In genomic region chr10:34433241-34434076, GRCh38 we compare ENCODE assay signal across 18 cellular contexts.
DNase-seq lines count a peak whose midpoint lies in the region; ATAC-seq and TF ChIP-seq lines count a peak whose summit lies in the region.
"Had no signal": no experiment of that assay in that cellular context is flagged by ENCODE, and none has a peak within 500 bp of the region (broad histone marks: within the 10 kb centered on the region; RNA-seq: fewer than 3 reads in every experiment).

No MANE protein-coding gene starts in this region.

- in situ Hi-C loops in astrocyte of the cerebellum (cut with HindIII; ENCODE audit: low sequenced_read_pairs), result loop anchor here (5.0 kb wide), 2 partner anchors 36 to 64 kb away; no protein-coding TSS in a partner anchor

- H3K9me3 Mint-ChIP-seq in effector memory CD8-positive, alpha-beta T cell, result peaks cover 0 to 2% of the 10 kb centered on the region in 2 donors

- no peak overlapping the region for H3K27ac ChIP-seq in left lung
- H3K27ac ChIP-seq: tibial nerve, VCaP had no signal

- no peak overlapping the region for H3K27ac Mint-ChIP-seq in effector memory CD8-positive, alpha-beta T cell
- H3K27ac Mint-ChIP-seq: progenitor cell of endocrine pancreas had no signal

- H3K4me3 ChIP-seq in astrocyte of the cerebellum (ENCODE audit: low read depth, low read length), result no peak overlapping the region
- peak overlapping the region in 1 of 2 donors; percentile 11 for H3K4me3 ChIP-seq in foreskin fibroblast (ENCODE audit: low read depth in 1 of 2, low read length in 2 of 2)
- no peak overlapping the region for H3K4me3 ChIP-seq in retinal pigment epithelial cell (ENCODE audit: low read length)
- H3K4me3 ChIP-seq in left lung, result no peak overlapping the region
- H3K4me3 ChIP-seq: tibial nerve had no signal

- intact Hi-C loops in left lung (cut with DNase I), result no loop called here

- no peaks in the 10 kb centered on the region for H3K9me3 ChIP-seq in left lung
- H3K9me3 ChIP-seq: tibial nerve had no signal

- H3K4me1 Mint-ChIP-seq in effector memory CD8-positive, alpha-beta T cell (ENCODE audit: low read depth in 2 of 2), result no peaks in the 10 kb centered on the region

- H3K27me3 Mint-ChIP-seq in effector memory CD8-positive, alpha-beta T cell, result no peaks in the 10 kb centered on the region
- H3K27me3 Mint-ChIP-seq: progenitor cell of endocrine pancreas had no signal

- no peak for TF ChIP-seq CTCF in astrocyte of the cerebellum (IDR thresholded peaks at IDR 0.05; ENCODE audit: low read depth, low read length, missing control alignments)
- no peak for TF ChIP-seq CTCF in foreskin fibroblast (IDR thresholded peaks at IDR 0.05; ENCODE audit: low read depth, low read length)
- TF ChIP-seq CTCF in retinal pigment epithelial cell (conservative IDR thresholded peaks at IDR 0.05; ENCODE audit: low read depth, low read length), result no peak
- TF ChIP-seq CTCF in left lung (IDR thresholded peaks at IDR 0.05), result no peak

- H3K4me3 Mint-ChIP-seq in effector memory CD8-positive, alpha-beta T cell, result no peak overlapping the region

- peak; percentile 30 for DNase-seq in GM03348 (ENCODE audit: low spot score)
- peak; percentile 49 for DNase-seq in astrocyte of the cerebellum (ENCODE audit: low read depth)
- peak; percentile 32 to 73 for DNase-seq in foreskin fibroblast
- peak; percentile 38 for DNase-seq in retinal pigment epithelial cell (ENCODE audit: low read depth)
- no peak for DNase-seq in NCI-H226
- no peak for DNase-seq in left lung
- no peak for DNase-seq in effector memory CD8-positive, alpha-beta T cell
- DNase-seq: activated naive CD4-positive, alpha-beta T cell treated with Interleukin-2 at 50 U/mL for 16 hours; C1 segment of cervical spinal cord; cerebellar nuclear complex; foreskin melanocyte; islet precursor cell; stimulated activated CD4-positive, alpha-beta T cell treated with anti-CD3 and anti-CD28 coated beads, Interleukin-1b, Interleukin-23, amount 100 ng/mL, for 48 hours; stimulated activated CD8-positive, alpha-beta memory T cell treated with anti-CD3 and anti-CD28 coated beads, Interleukin-4, amount 100 ng/mL, for 48 hours had no signal

- no peak for ATAC-seq in HG02973 (IDR thresholded peaks at IDR 0.05; ENCODE audit: unreplicated experiment)
- ATAC-seq in left lung, result no peak
- no peak for ATAC-seq in effector memory CD8-positive, alpha-beta T cell (replicated peaks)

- H3K4me1 ChIP-seq in left lung, result peaks cover 0 to 4% of the 10 kb centered on the region in 2 donors

- no peaks in the 10 kb centered on the region for H3K36me3 ChIP-seq in left lung
- H3K36me3 ChIP-seq: tibial nerve had no signal

- no peaks in the 10 kb centered on the region for H3K27me3 ChIP-seq in left lung
- H3K27me3 ChIP-seq: tibial nerve had no signal

- H3K36me3 Mint-ChIP-seq in effector memory CD8-positive, alpha-beta T cell (ENCODE audit: insufficient read depth), result no peaks in the 10 kb centered on the region

Comparison
In these comparisons a context has a peak if more than half of its experiments do, and no peak if none do; other contexts are left out.
1. DNase-seq: peak in GM03348 (single experiment), astrocyte of the cerebellum (single experiment), foreskin fibroblast (2 of 2) and retinal pigment epithelial cell (single experiment); none in NCI-H226 (single experiment), left lung (0 of 2) and effector memory CD8-positive, alpha-beta T cell (0 of 3).